In the genomic region with DNA sequence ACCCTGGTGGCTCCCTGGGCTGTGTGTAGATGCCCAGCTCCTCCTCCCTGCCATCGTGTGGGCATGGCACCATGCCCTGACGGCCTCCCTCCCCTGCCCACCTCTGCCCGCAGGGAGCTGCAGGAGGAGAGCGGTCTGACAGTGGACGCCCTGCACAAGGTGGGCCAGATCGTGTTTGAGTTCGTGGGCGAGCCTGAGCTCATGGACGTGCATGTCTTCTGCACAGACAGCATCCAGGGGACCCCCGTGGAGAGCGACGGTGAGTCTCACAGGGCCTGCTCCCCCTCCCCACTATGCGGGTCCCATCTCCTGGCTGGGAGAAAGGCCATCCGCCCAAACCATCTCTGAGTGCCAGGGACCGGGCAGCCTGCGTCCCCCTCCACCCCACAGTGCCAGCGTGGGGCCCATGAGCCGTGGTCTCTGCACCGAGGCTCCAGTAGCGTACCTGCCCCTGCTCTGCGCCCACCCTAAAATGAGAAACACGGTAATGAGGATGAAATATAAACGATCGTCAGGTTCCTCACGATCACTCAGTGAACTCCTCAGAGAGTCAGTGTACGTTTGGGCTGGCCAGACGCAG, we compare ENCODE assay signal across 17 cellular contexts. TPM values are rescaled to one million over a fixed set of nuclear protein-coding genes. Genes with fewer than 3 reads are reported as not detected.
DNase-seq lines count a peak whose midpoint lies in the region; FAIRE-seq and TF ChIP-seq lines count a peak whose summit lies in the region.
"Had no signal": no experiment of that assay in that cellular context is flagged by ENCODE, and none has a peak within 500 bp of the region (broad histone marks: within the 10 kb centered on the region; RNA-seq: fewer than 3 reads in every experiment).

No MANE protein-coding gene starts in this region.

- H3K4me1 ChIP-seq in astrocyte (ENCODE audit: insufficient read depth, low read length): peaks cover 17% of the 10 kb centered on the region

- H4K20me1 ChIP-seq in astrocyte (ENCODE audit: insufficient read depth, low read length): peaks cover 8% of the 10 kb centered on the region

- H2AFZ ChIP-seq in astrocyte (ENCODE audit: low read depth, low read length): peak overlapping the region; percentile 20
- H2AFZ ChIP-seq: GM23338, hepatocyte had no signal

- H3K27ac Mint-ChIP-seq in astrocyte (ENCODE audit: unreplicated experiment): no peak overlapping the region
- peak overlapping the region; percentile 97 for H3K27ac Mint-ChIP-seq in osteocyte (ENCODE audit: unreplicated experiment)
- H3K27ac Mint-ChIP-seq: GM23338 had no signal

- FAIRE-seq in GM12891 (lab: Jason Lieb, UNC): no peak
- FAIRE-seq in astrocyte (lab: Jason Lieb, UNC): no peak

- H3K4me1 Mint-ChIP-seq in astrocyte (ENCODE audit: low read depth, unreplicated experiment) (peaks cover 16% of the 10 kb centered on the region), osteocyte (ENCODE audit: unreplicated experiment) (peaks cover 24% of the 10 kb centered on the region)

- peak overlapping the region; percentile 79 for H3K9ac ChIP-seq in astrocyte (ENCODE audit: low read length)

- H3K4me3 Mint-ChIP-seq in astrocyte (ENCODE audit: unreplicated experiment) (no peak overlapping the region), osteocyte (ENCODE audit: unreplicated experiment) (no peak overlapping the region)
- H3K4me3 Mint-ChIP-seq: GM23338 had no signal

- H3K27me3 Mint-ChIP-seq in astrocyte (ENCODE audit: low read depth, unreplicated experiment) (no peaks in the 10 kb centered on the region), osteocyte (ENCODE audit: unreplicated experiment) (no peaks in the 10 kb centered on the region)

- TF ChIP-seq POLR2A in GM12891 (IDR thresholded peaks at IDR 0.05; ENCODE audit: low read depth, low read length): peak; percentile 16; the same call in 1 of the 2 replicates

- peaks cover 6% of the 10 kb centered on the region for H3K36me3 Mint-ChIP-seq in astrocyte (ENCODE audit: low read depth, unreplicated experiment)
- no peaks in the 10 kb centered on the region for H3K36me3 Mint-ChIP-seq in osteocyte (ENCODE audit: unreplicated experiment)

- peak overlapping the region; percentile 56 for H3K4me2 ChIP-seq in astrocyte (ENCODE audit: low read length)
- H3K4me2 ChIP-seq: GM23338, hepatocyte had no signal

- POLR2A ChIA-PET in AG04450 (lab: Yijun Ruan, JAX): interaction anchor here (0.8 to 1.6 kb wide), 4 partner anchors 8 to 104 kb away, joined by 3 to 5 read pairs (median 4); a partner anchor contains a TSS

- H3K27me3 ChIP-seq in AG04450 (ENCODE audit: control insufficient read depth, insufficient read depth, low read length) (no peaks in the 10 kb centered on the region), astrocyte (ENCODE audit: insufficient read depth, low read length) (no peaks in the 10 kb centered on the region)
- H3K27me3 ChIP-seq: hepatocyte, ovary, stomach had no signal

- no peaks in the 10 kb centered on the region; the same call in 1 of the 2 replicates for H3K9me3 ChIP-seq in AG04450 (ENCODE audit: control insufficient read depth, insufficient read depth, low read length)
- no peaks in the 10 kb centered on the region for H3K9me3 ChIP-seq in astrocyte (ENCODE audit: insufficient read depth, low read depth, low read length)
- H3K9me3 ChIP-seq: ovary, stomach had no signal

- no peaks in the 10 kb centered on the region for H3K9me3 Mint-ChIP-seq in astrocyte (ENCODE audit: unreplicated experiment)
- H3K9me3 Mint-ChIP-seq in osteocyte (ENCODE audit: unreplicated experiment): no peaks in the 10 kb centered on the region
- H3K9me3 Mint-ChIP-seq: GM23338 had no signal

- H3K27ac ChIP-seq in AG04450 (ENCODE audit: low read depth, low read length): peak overlapping the region; percentile 99
- peak overlapping the region; percentile 88 for H3K27ac ChIP-seq in astrocyte (ENCODE audit: low read depth, low read length)

- H3K4me3 ChIP-seq in AG04450 (ENCODE audit: low read depth, low read length) (no peak overlapping the region), astrocyte (ENCODE audit: insufficient read depth, low read depth, low read length) (no peak overlapping the region)
- H3K4me3 ChIP-seq: GM23338, hepatocyte, ovary, SK-N-MC, stomach had no signal

- H3K36me3 ChIP-seq in astrocyte (ENCODE audit: insufficient read depth, low read length): no peaks in the 10 kb centered on the region
- H3K36me3 ChIP-seq: ovary had no signal

- DNase-seq in AG04450 (ENCODE audit: low read depth, low spot score) (no peak), GM12891 (ENCODE audit: insufficient read length, low spot score) (no peak), astrocyte (ENCODE audit: low read depth) (no peak), osteocyte (ENCODE audit: extremely low spot score, unreplicated experiment) (no peak), NCI-H1092 treated with DMSO at 0.1 percent for 48 hours (lab: John Stamatoyannopoulos, UW) (no peak), inferior parietal cortex (ENCODE audit: extremely low spot score) (no peak)
- DNase-seq in activated naive CD4-positive, alpha-beta T cell treated with Interleukin-2 at 50 U/mL for 16 hours: no peak
- DNase-seq: activated CD4-positive, alpha-beta T cell treated with anti-CD3 and anti-CD28 coated beads, Interleukin-2, amount 50 U/mL, for 4 hours; DMS153; NCI-H2029; NCI-H510A; stimulated activated CD4-positive, alpha-beta T cell treated with anti-CD3 and anti-CD28 coated beads, Interleukin-12 subunit alpha, Interleukin-12 subunit beta, amount 100 ng/mL, for 4 hours; stomach had no signal

- no peaks in the 10 kb centered on the region for H3K79me2 ChIP-seq in astrocyte (ENCODE audit: insufficient read depth, low read length)
- H3K79me2 ChIP-seq: hepatocyte had no signal

- no peak for TF ChIP-seq CTCF in AG04450 (IDR thresholded peaks at IDR 0.05; ENCODE audit: low read depth, low read length)
- no peak for TF ChIP-seq CTCF in astrocyte (IDR thresholded peaks at IDR 0.05; ENCODE audit: insufficient read depth, low read depth, low read length)
- TF ChIP-seq CTCF in osteocyte (IDR thresholded peaks at IDR 0.05): no peak

- CTCF ChIA-PET in AG04450 (lab: Charles Lee): interaction anchor here (0.7 to 2.8 kb wide), 2 partner anchors 72 to 98 kb away, joined by 3 to 29 read pairs; no protein-coding TSS in a partner anchor

TF ChIP-seq in GM12891, 5 proteins besides CTCF, POLR2A, EP300 and RAD21:
- no peak; the same call in 1 of the 2 replicates for TF ChIP-seq POLR2AphosphoS5 (IDR thresholded peaks at IDR 0.05; ENCODE audit: low read depth, low read length)
- no peak for TF ChIP-seq TAF1 (IDR thresholded peaks at IDR 0.05; ENCODE audit: low read depth, low read length)
- no peak for TF ChIP-seq SPI1 (IDR thresholded peaks at IDR 0.05; ENCODE audit: low read depth, low read length)
- TF ChIP-seq POU2F2 (IDR thresholded peaks at IDR 0.05; ENCODE audit: low read depth, low read length): no peak
- TF ChIP-seq PAX5 (IDR thresholded peaks at IDR 0.05; ENCODE audit: insufficient read depth, low read length, severe bottlenecking): no peak

RNA-seq across cellular contexts. Expression of a gene that starts 7.8 kb away (rescaled TPM):
- 11.5 and 15.2 TPM in 2 replicates for polyA plus RNA-seq in AG04450 (2011; rRNA removed)
- polyA minus RNA-seq in AG04450 (2011; rRNA and poly(A)+ RNA removed): 14.3 and 15.7 TPM in 2 replicates
- 56.5 TPM for polyA plus RNA-seq in GM12891 (2012; ENCODE audit: low read depth, missing spikeins)
- 10.2 and 12.0 TPM in 2 replicates for total RNA-seq in astrocyte
- total RNA-seq in osteocyte: 12.8 and 14.8 TPM in 2 replicates

RNA-seq across cellular contexts. Expression of a gene that starts 7.8 kb away (rescaled TPM):
- 17.7 and 18.4 TPM in 2 replicates for polyA plus RNA-seq in AG04450 (2011; rRNA removed)
- 8.6 and 13.1 TPM in 2 replicates for polyA minus RNA-seq in AG04450 (2011; rRNA and poly(A)+ RNA removed)
- polyA plus RNA-seq in GM12891 (2012; ENCODE audit: low read depth, missing spikeins): 44.2 TPM
- total RNA-seq in astrocyte (22.5 and 22.6 TPM in 2 replicates), osteocyte (18.9 and 21.6 TPM in 2 replicates)

RNA-seq across cellular contexts. Expression of a gene that starts 17.1 kb away (rescaled TPM):
- 11.9 and 13.5 TPM in 2 replicates for polyA plus RNA-seq in AG04450 (2011; rRNA removed)
- 21.9 and 24.0 TPM in 2 replicates for polyA minus RNA-seq in AG04450 (2011; rRNA and poly(A)+ RNA removed)
- 90.5 TPM for polyA plus RNA-seq in GM12891 (2012; ENCODE audit: low read depth, missing spikeins)
- total RNA-seq in astrocyte (32.3 and 32.5 TPM in 2 replicates), osteocyte (30.2 and 32.7 TPM in 2 replicates)
